ENCODE assay signal across 12 cellular contexts in the genomic region with DNA sequence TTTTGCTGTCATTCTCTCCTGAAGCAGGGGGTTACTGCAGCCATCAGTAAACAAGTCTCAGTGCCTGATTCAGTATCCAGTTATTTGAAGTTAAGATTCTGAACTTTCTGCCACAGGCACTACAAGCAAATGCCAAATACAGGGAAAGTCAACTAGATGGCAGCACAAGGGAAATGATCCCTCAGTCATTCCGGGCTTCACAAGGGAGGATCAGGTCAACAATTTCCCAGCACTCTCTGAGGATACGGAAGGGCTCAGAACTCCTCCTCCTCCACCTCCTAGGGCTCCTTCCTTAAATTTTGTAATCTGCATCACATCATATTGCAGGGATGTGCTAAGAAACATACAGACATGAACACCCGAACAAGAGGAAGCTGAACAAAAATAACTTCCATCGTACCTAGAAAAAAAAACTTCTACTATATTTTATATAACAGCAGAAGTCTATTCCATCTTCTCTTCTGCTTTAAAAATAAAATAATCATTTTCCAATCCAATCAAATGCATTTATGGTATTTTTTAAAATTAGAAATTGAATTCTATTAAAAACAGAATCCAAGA.
A peak's percentile ranks its signal among the peaks of the same experiment; 100 is the strongest.
DNase-seq lines count a peak whose midpoint lies in the region; ATAC-seq, FAIRE-seq and TF ChIP-seq lines count a peak whose summit lies in the region.
"Had no signal": no experiment of that assay in that cellular context is flagged by ENCODE, and none has a peak within 500 bp of the region (broad histone marks: within the 10 kb centered on the region; RNA-seq: fewer than 3 reads in every experiment).

No MANE protein-coding gene starts in this region.

- peak overlapping the region; percentile 80 for H3K27ac ChIP-seq in brain microvascular endothelial cell
- H3K27ac ChIP-seq: SK-N-MC had no signal

- ATAC-seq in naive thymus-derived CD8-positive, alpha-beta T cell, result no peak
- ATAC-seq in GM21717 (IDR thresholded peaks at IDR 0.05; ENCODE audit: unreplicated experiment), result no peak

- H3K4me1 Mint-ChIP-seq in naive thymus-derived CD8-positive, alpha-beta T cell, result peaks cover 0 to 14% (median 8%) of the 10 kb centered on the region in 4 donors

- DNase-seq in AG10803 (ENCODE audit: low read depth), result peak; percentile 68
- DNase-seq in HTR-8/SVneo (ENCODE audit: insufficient read length, low spot score), result peak; percentile 19
- peak; percentile 82 for DNase-seq in brain microvascular endothelial cell
- peak; percentile 31 for DNase-seq in kidney tubule cell (ENCODE audit: low spot score)
- DNase-seq in naive thymus-derived CD8-positive, alpha-beta T cell, result no peak
- no peak for DNase-seq in GM12891 (ENCODE audit: insufficient read length, low spot score)
- no peak for DNase-seq in activated CD8-positive, alpha-beta memory T cell treated with anti-CD3 and anti-CD28 coated beads, Interleukin-2, amount 50 U/mL, for 48 hours
- DNase-seq: GF-D8 had no signal

- peak overlapping the region in 1 of 10 donors; percentile 24 for H3K27ac Mint-ChIP-seq in naive thymus-derived CD8-positive, alpha-beta T cell
- H3K27ac Mint-ChIP-seq: activated T-helper 1 cell treated with anti-CD3 and anti-CD28 coated beads, Interleukin-12 subunit alpha, Interleukin-12 subunit beta, Interleukin-2, Interleukin-4 antibody, amounts not matched to agents 30 ng/mL and 10 ng/mL and 1 ng/mL, durations not matched to agents 14 hours and 24 hours and 36 hours; stimulated activated naive CD8-positive, alpha-beta T cell treated with anti-CD3 and anti-CD28 coated beads, Interleukin-15, Interleukin-2, amounts not matched to agents 100 ng/mL and 50 ng/mL, for 24 hours had no signal

- peaks cover 0 to 13% (median 0%) of the 10 kb centered on the region in 3 donors for H3K36me3 Mint-ChIP-seq in naive thymus-derived CD8-positive, alpha-beta T cell

- H3K27me3 ChIP-seq in brain microvascular endothelial cell (replicated peaks), result no peaks in the 10 kb centered on the region

- peaks cover 0 to 3% (median 0%) of the 10 kb centered on the region in 9 donors for H3K9me3 Mint-ChIP-seq in naive thymus-derived CD8-positive, alpha-beta T cell
- H3K9me3 Mint-ChIP-seq: activated T-helper 1 cell treated with anti-CD3 and anti-CD28 coated beads, Interleukin-12 subunit alpha, Interleukin-12 subunit beta, Interleukin-2, Interleukin-4 antibody, amounts not matched to agents 30 ng/mL and 10 ng/mL and 1 ng/mL, durations not matched to agents 14 hours and 24 hours and 36 hours; stimulated activated naive CD8-positive, alpha-beta T cell treated with anti-CD3 and anti-CD28 coated beads, Interleukin-15, Interleukin-2, amounts not matched to agents 100 ng/mL and 50 ng/mL, for 24 hours had no signal

- no peaks in the 10 kb centered on the region for H3K36me3 ChIP-seq in brain microvascular endothelial cell (replicated peaks)

- TF ChIP-seq POLR2A in GM12891 (IDR thresholded peaks at IDR 0.05; ENCODE audit: low read depth, low read length), result no peak

- FAIRE-seq in HTR-8/SVneo (lab: Jason Lieb, UNC), result no peak
- FAIRE-seq in GM12891 (lab: Jason Lieb, UNC), result no peak

- H3K4me3 Mint-ChIP-seq in naive thymus-derived CD8-positive, alpha-beta T cell, result peak overlapping the region in 2 of 10 donors; percentile 24 to 31
- H3K4me3 Mint-ChIP-seq: activated T-helper 1 cell treated with anti-CD3 and anti-CD28 coated beads, Interleukin-12 subunit alpha, Interleukin-12 subunit beta, Interleukin-2, Interleukin-4 antibody, amounts not matched to agents 30 ng/mL and 10 ng/mL and 1 ng/mL, durations not matched to agents 14 hours and 24 hours and 36 hours; stimulated activated naive CD8-positive, alpha-beta T cell treated with anti-CD3 and anti-CD28 coated beads, Interleukin-15, Interleukin-2, amounts not matched to agents 100 ng/mL and 50 ng/mL, for 24 hours had no signal

- in situ Hi-C loops in brain microvascular endothelial cell (cut with HindIII; ENCODE audit: low pct_ligation_motif_present, low sequenced_read_pairs), result loop anchor here (25.0 kb wide), 1 partner anchor 130 kb away; no protein-coding TSS in a partner anchor

- peaks cover 5 to 30% (median 8%) of the 10 kb centered on the region in 5 donors for H3K27me3 Mint-ChIP-seq in naive thymus-derived CD8-positive, alpha-beta T cell

- POLR2A ChIA-PET in naive thymus-derived CD8-positive, alpha-beta T cell (lab: Charles Lee), result no interaction called here

- TF ChIP-seq CTCF in AG10803 (conservative IDR thresholded peaks at IDR 0.05; ENCODE audit: low read length), result peak; percentile 52
- peak; percentile 64 for TF ChIP-seq CTCF in brain microvascular endothelial cell (IDR thresholded peaks at IDR 0.05; ENCODE audit: low read depth, low read length, missing control alignments)

- H3K4me3 ChIP-seq in AG10803 (ENCODE audit: low read length), result no peak overlapping the region
- no peak overlapping the region for H3K4me3 ChIP-seq in brain microvascular endothelial cell (ENCODE audit: low read depth, low read length)
- H3K4me3 ChIP-seq: SK-N-MC had no signal

TF ChIP-seq in GM12891, 5 proteins besides CTCF, POLR2A, EP300 and RAD21:
- TF ChIP-seq POLR2AphosphoS5 (IDR thresholded peaks at IDR 0.05; ENCODE audit: low read depth, low read length), result no peak
- TF ChIP-seq TAF1 (IDR thresholded peaks at IDR 0.05; ENCODE audit: low read depth, low read length), result no peak
- TF ChIP-seq PAX5 (IDR thresholded peaks at IDR 0.05; ENCODE audit: insufficient read depth, low read length, severe bottlenecking), result no peak
- no peak for TF ChIP-seq SPI1 (IDR thresholded peaks at IDR 0.05; ENCODE audit: low read depth, low read length)
- TF ChIP-seq POU2F2 (IDR thresholded peaks at IDR 0.05; ENCODE audit: low read depth, low read length), result no peak

Comparison
In these comparisons a context has a peak if more than half of its experiments do, and no peak if none do; other contexts are left out.
1. DNase-seq: peak in AG10803 (single experiment), HTR-8/SVneo (single experiment), brain microvascular endothelial cell (single experiment) and kidney tubule cell (single experiment); none in naive thymus-derived CD8-positive, alpha-beta T cell (0 of 10), GM12891 (single experiment) and activated CD8-positive, alpha-beta memory T cell treated with anti-CD3 and anti-CD28 coated beads, Interleukin-2, amount 50 U/mL, for 48 hours (single experiment).